Comparison of ENCODE assay signal across 12 cellular contexts in genomic region chr7:143085603-143086002, GRCh38. TPM values are rescaled to one million over a fixed set of nuclear protein-coding genes. Genes with fewer than 3 reads are reported as not detected.
"Had no signal": no experiment of that assay in that cellular context is flagged by ENCODE, and none has a peak within 500 bp of the region (broad histone marks: within the 10 kb centered on the region; RNA-seq: fewer than 3 reads in every experiment).

No MANE protein-coding gene starts in this region.

RNA-seq across cellular contexts. Expression of gene OR6V1, which starts 33.5 kb away (rescaled TPM):
- total RNA-seq: activated CD4-positive, alpha-beta memory T cell treated with anti-CD3 and anti-CD28 coated beads, Interleukin-2, amount 10 ng/mL, durations not matched to agents 7 days and 5 days; activated CD4-positive, alpha-beta T cell treated with anti-CD3 and anti-CD28 coated beads for 36 hours; activated CD4-positive, alpha-beta T cell treated with anti-CD3 and anti-CD28 coated beads, Interleukin-2, amount 10 ng/mL, durations not matched to agents 7 days and 5 days; activated CD8-positive, alpha-beta memory T cell treated with anti-CD3 and anti-CD28 coated beads, Interleukin-2, amount 10 ng/mL, durations not matched to agents 7 days and 5 days; activated CD8-positive, alpha-beta T cell treated with anti-CD3 and anti-CD28 coated beads, Interleukin-2, amount 10 ng/mL, durations not matched to agents 7 days and 5 days; activated naive CD8-positive, alpha-beta T cell treated with anti-CD3 and anti-CD28 coated beads, Interleukin-2, amount 10 ng/mL, durations not matched to agents 7 days and 5 days; activated T-helper 2 cell treated with anti-CD3 and anti-CD28 coated beads, Interferon-gamma antibody, Interleukin-2, Interleukin-4, amounts not matched to agents 10 μg/mL and 5 μg/mL and 100 μg/mL, durations not matched to agents 14 hours and 24 hours and 36 hours; ascending aorta; bronchial epithelial cell; cardiac muscle cell; chondrocyte had no signal
- polyA plus RNA-seq: adipose tissue, cardiac muscle cell had no signal

RNA-seq across cellular contexts. Expression of gene PIP, which starts 46.3 kb away (rescaled TPM):
- total RNA-seq: activated CD4-positive, alpha-beta memory T cell treated with anti-CD3 and anti-CD28 coated beads, Interleukin-2, amount 10 ng/mL, durations not matched to agents 7 days and 5 days; activated CD4-positive, alpha-beta T cell treated with anti-CD3 and anti-CD28 coated beads for 36 hours; activated CD4-positive, alpha-beta T cell treated with anti-CD3 and anti-CD28 coated beads, Interleukin-2, amount 10 ng/mL, durations not matched to agents 7 days and 5 days; activated CD8-positive, alpha-beta memory T cell treated with anti-CD3 and anti-CD28 coated beads, Interleukin-2, amount 10 ng/mL, durations not matched to agents 7 days and 5 days; activated CD8-positive, alpha-beta T cell treated with anti-CD3 and anti-CD28 coated beads, Interleukin-2, amount 10 ng/mL, durations not matched to agents 7 days and 5 days; activated naive CD8-positive, alpha-beta T cell treated with anti-CD3 and anti-CD28 coated beads, Interleukin-2, amount 10 ng/mL, durations not matched to agents 7 days and 5 days; activated T-helper 2 cell treated with anti-CD3 and anti-CD28 coated beads, Interferon-gamma antibody, Interleukin-2, Interleukin-4, amounts not matched to agents 10 μg/mL and 5 μg/mL and 100 μg/mL, durations not matched to agents 14 hours and 24 hours and 36 hours; ascending aorta; bronchial epithelial cell; cardiac muscle cell; chondrocyte had no signal
- polyA plus RNA-seq: adipose tissue, cardiac muscle cell had no signal

RNA-seq across cellular contexts. Expression of gene OR9A2, which starts 58.7 kb away (rescaled TPM):
- total RNA-seq: activated CD4-positive, alpha-beta memory T cell treated with anti-CD3 and anti-CD28 coated beads, Interleukin-2, amount 10 ng/mL, durations not matched to agents 7 days and 5 days; activated CD4-positive, alpha-beta T cell treated with anti-CD3 and anti-CD28 coated beads for 36 hours; activated CD4-positive, alpha-beta T cell treated with anti-CD3 and anti-CD28 coated beads, Interleukin-2, amount 10 ng/mL, durations not matched to agents 7 days and 5 days; activated CD8-positive, alpha-beta memory T cell treated with anti-CD3 and anti-CD28 coated beads, Interleukin-2, amount 10 ng/mL, durations not matched to agents 7 days and 5 days; activated CD8-positive, alpha-beta T cell treated with anti-CD3 and anti-CD28 coated beads, Interleukin-2, amount 10 ng/mL, durations not matched to agents 7 days and 5 days; ascending aorta; bronchial epithelial cell; chondrocyte had no signal
- polyA plus RNA-seq: adipose tissue, cardiac muscle cell had no signal
